ENCODE assay signal across 12 cellular contexts in the genomic region with DNA sequence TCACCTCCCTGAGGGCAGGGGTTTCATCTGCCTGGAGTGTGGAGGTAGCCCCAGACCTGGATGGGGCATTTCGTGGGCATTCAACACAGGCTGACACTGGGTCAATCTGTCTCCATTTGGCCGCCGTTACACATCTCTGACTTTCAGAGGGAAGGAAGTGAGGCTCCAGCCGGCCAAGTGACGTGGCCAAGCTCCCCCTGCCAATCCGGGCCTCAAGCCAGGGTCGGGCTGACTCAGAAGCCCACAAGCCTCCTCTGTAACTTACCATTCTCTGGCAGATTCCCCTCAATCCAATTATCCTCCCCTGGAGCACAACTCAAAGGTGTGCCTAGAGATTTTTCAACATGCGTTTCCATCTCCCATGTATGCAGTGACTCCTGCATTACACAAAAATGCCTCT.
A peak's percentile ranks its signal among the peaks of the same experiment; 100 is the strongest.
DNase-seq lines count a peak whose midpoint lies in the region; TF ChIP-seq lines count a peak whose summit lies in the region.
"Had no signal": no experiment of that assay in that cellular context is flagged by ENCODE, and none has a peak within 500 bp of the region (broad histone marks: within the 10 kb centered on the region; RNA-seq: fewer than 3 reads in every experiment).

No MANE protein-coding gene starts in this region.

- H3K27me3 Mint-ChIP-seq in endothelial cell (ENCODE audit: unreplicated experiment), result peaks cover 1% of the 10 kb centered on the region

- no peaks in the 10 kb centered on the region for H3K4me1 Mint-ChIP-seq in endothelial cell (ENCODE audit: unreplicated experiment)
- H3K4me1 Mint-ChIP-seq: stimulated activated naive B cell treated with anti-CD40 and anti-IgM and Interleukin-4, amounts not matched to agents 10 μg/mL and 1 μg/mL and 100 μg/mL, for 72 hours had no signal

- H3K9me3 Mint-ChIP-seq in endothelial cell (ENCODE audit: unreplicated experiment), result no peaks in the 10 kb centered on the region
- H3K9me3 Mint-ChIP-seq: activated T-helper 2 cell treated with anti-CD3 and anti-CD28 coated beads, Interferon-gamma antibody, Interleukin-2, Interleukin-4, amounts not matched to agents 10 μg/mL and 5 μg/mL and 100 μg/mL, durations not matched to agents 14 hours and 24 hours and 36 hours had no signal

- POLR2A ChIA-PET in BJ (lab: Charles Lee), result no interaction called here

- no peak overlapping the region for H2AK5ac ChIP-seq in mesenchymal stem cell (ENCODE audit: low read length, severe bottlenecking)

- TF ChIP-seq CTCF in BJ (IDR thresholded peaks at IDR 0.05; ENCODE audit: insufficient read depth, low read depth, low read length) (no peak), fibroblast of mammary gland (conservative IDR thresholded peaks at IDR 0.05; ENCODE audit: control insufficient read depth, insufficient read depth, low read depth, low read length) (no peak), endothelial cell (IDR thresholded peaks at IDR 0.05; ENCODE audit: unreplicated experiment) (no peak)

- peaks cover 6% of the 10 kb centered on the region for H3K36me3 Mint-ChIP-seq in endothelial cell (ENCODE audit: low read depth, unreplicated experiment)
- H3K36me3 Mint-ChIP-seq: stimulated activated naive B cell treated with anti-CD40 and anti-IgM and Interleukin-4, amounts not matched to agents 10 μg/mL and 1 μg/mL and 100 μg/mL, for 72 hours had no signal

- H4K8ac ChIP-seq in mesenchymal stem cell (ENCODE audit: low read length), result no peak overlapping the region

- H3K4me3 ChIP-seq in BJ (ENCODE audit: low read depth, low read length) (no peak overlapping the region), fibroblast of mammary gland (ENCODE audit: control insufficient read depth, low read depth, low read length) (no peak overlapping the region), mesenchymal stem cell (ENCODE audit: insufficient read depth in 1 of 2, low read depth in 1 of 2, low read length in 2 of 2) (no peak overlapping the region)

- H2BK120ac ChIP-seq in mesenchymal stem cell (ENCODE audit: low read depth, low read length), result no peak overlapping the region

- no peaks in the 10 kb centered on the region for H3K4me1 ChIP-seq in mesenchymal stem cell (ENCODE audit: control insufficient read depth, insufficient read depth, low read depth, low read length)

- H3K27me3 ChIP-seq in BJ (ENCODE audit: control insufficient read depth, insufficient read depth, low read length), result no peaks in the 10 kb centered on the region; the same call in 1 of the 2 replicates
- H3K27me3 ChIP-seq in mesenchymal stem cell (ENCODE audit: control insufficient read depth in 1 of 2, insufficient read depth in 1 of 2, low read length in 2 of 2), result no peaks in the 10 kb centered on the region

- H3K18ac ChIP-seq in mesenchymal stem cell (ENCODE audit: low read depth in 1 of 2, low read length in 2 of 2), result no peak overlapping the region

- no peak overlapping the region for H3K27ac ChIP-seq in mesenchymal stem cell (ENCODE audit: low read length, poor library complexity, severe bottlenecking)
- H3K27ac ChIP-seq: WERI-Rb-1 had no signal

- 75% methylated on average over 8 of the region's 8 CpGs for WGBS in mesenchymal stem cell

- H3K4me2 ChIP-seq in mesenchymal stem cell (ENCODE audit: low read length, poor library complexity, severe bottlenecking), result no peak overlapping the region

- no peak overlapping the region for H3K9ac ChIP-seq in mesenchymal stem cell (ENCODE audit: low read length)

- H2BK5ac ChIP-seq in mesenchymal stem cell (ENCODE audit: low read depth, low read length, poor library complexity, severe bottlenecking), result no peak overlapping the region

- no peak overlapping the region for H2BK12ac ChIP-seq in mesenchymal stem cell (ENCODE audit: low read length in 2 of 2)

- no peak overlapping the region for H3K4ac ChIP-seq in mesenchymal stem cell (ENCODE audit: low read depth in 1 of 2, low read length in 2 of 2)

- H3K9me3 ChIP-seq in mesenchymal stem cell (ENCODE audit: control insufficient read depth, low read length), result no peaks in the 10 kb centered on the region

- no peaks in the 10 kb centered on the region for H3K79me1 ChIP-seq in mesenchymal stem cell (replicated peaks; ENCODE audit: low read length, poor library complexity, severe bottlenecking)

- DNase-seq in BJ (ENCODE audit: low read depth), result peak; percentile 34
- peak; percentile 43 for DNase-seq in NCI-H226
- peak; percentile 93 for DNase-seq in fibroblast of mammary gland (ENCODE audit: low read depth)
- peak; percentile 4 for DNase-seq in non-pigmented ciliary epithelial cell (ENCODE audit: low read depth)
- no peak for DNase-seq in endothelial cell (ENCODE audit: low spot score)
- DNase-seq in mesenchymal stem cell, result no peak
- DNase-seq in NCI-H128 (lab: John Stamatoyannopoulos, UW; ENCODE audit: unreplicated experiment), result no peak
- no peak for DNase-seq in stimulated activated CD4-positive, alpha-beta T cell treated with anti-CD3 and anti-CD28 coated beads, Interleukin-1b, Interleukin-23, amount 100 ng/mL, for 48 hours
- DNase-seq: NCI-H1105 treated with DMSO at 0.1 percent for 48 hours; stimulated activated naive B cell treated with anti-CD40 and anti-IgM and Interleukin-4, amounts not matched to agents 10 μg/mL and 1 μg/mL and 100 μg/mL, for 72 hours; WERI-Rb-1 had no signal

- H2BK15ac ChIP-seq in mesenchymal stem cell (ENCODE audit: low read depth, poor library complexity, severe bottlenecking), result no peak overlapping the region

- H2AFZ ChIP-seq in mesenchymal stem cell (ENCODE audit: low read depth, low read length), result no peak overlapping the region

- H3K36me3 ChIP-seq in BJ (ENCODE audit: control insufficient read depth, insufficient read depth, low read length) (no peaks in the 10 kb centered on the region), mesenchymal stem cell (ENCODE audit: control insufficient read depth in 1 of 2, insufficient read depth in 2 of 2, low read depth in 1 of 2, low read length in 2 of 2) (no peaks in the 10 kb centered on the region)
- H3K36me3 ChIP-seq: WERI-Rb-1 had no signal

- no peak overlapping the region for H3K27ac Mint-ChIP-seq in endothelial cell (ENCODE audit: unreplicated experiment)
- H3K27ac Mint-ChIP-seq: activated T-helper 2 cell treated with anti-CD3 and anti-CD28 coated beads, Interferon-gamma antibody, Interleukin-2, Interleukin-4, amounts not matched to agents 10 μg/mL and 5 μg/mL and 100 μg/mL, durations not matched to agents 14 hours and 24 hours and 36 hours; stimulated activated naive B cell treated with anti-CD40 and anti-IgM and Interleukin-4, amounts not matched to agents 10 μg/mL and 1 μg/mL and 100 μg/mL, for 72 hours had no signal

- no peak overlapping the region for H3K23ac ChIP-seq in mesenchymal stem cell (ENCODE audit: low read length in 2 of 2)

- no peak overlapping the region for H4K91ac ChIP-seq in mesenchymal stem cell (ENCODE audit: low read length)

- H3K14ac ChIP-seq in mesenchymal stem cell (ENCODE audit: low read length in 2 of 2), result no peak overlapping the region

- CTCF ChIA-PET in BJ (lab: Yijun Ruan, JAX), result no interaction called here

- H3K4me3 Mint-ChIP-seq in endothelial cell (ENCODE audit: unreplicated experiment), result no peak overlapping the region
- H3K4me3 Mint-ChIP-seq: stimulated activated naive B cell treated with anti-CD40 and anti-IgM and Interleukin-4, amounts not matched to agents 10 μg/mL and 1 μg/mL and 100 μg/mL, for 72 hours had no signal

Comparison
In these comparisons a context has a peak if more than half of its experiments do, and no peak if none do; other contexts are left out.
1. DNase-seq: peak in BJ (single experiment), NCI-H226 (single experiment), fibroblast of mammary gland (single experiment) and non-pigmented ciliary epithelial cell (single experiment); none in endothelial cell (single experiment), mesenchymal stem cell (single experiment), NCI-H128 (single experiment) and stimulated activated CD4-positive, alpha-beta T cell treated with anti-CD3 and anti-CD28 coated beads, Interleukin-1b, Interleukin-23, amount 100 ng/mL, for 48 hours (single experiment).